Comparison of ENCODE assay signal across 15 cellular contexts in the genomic region with DNA sequence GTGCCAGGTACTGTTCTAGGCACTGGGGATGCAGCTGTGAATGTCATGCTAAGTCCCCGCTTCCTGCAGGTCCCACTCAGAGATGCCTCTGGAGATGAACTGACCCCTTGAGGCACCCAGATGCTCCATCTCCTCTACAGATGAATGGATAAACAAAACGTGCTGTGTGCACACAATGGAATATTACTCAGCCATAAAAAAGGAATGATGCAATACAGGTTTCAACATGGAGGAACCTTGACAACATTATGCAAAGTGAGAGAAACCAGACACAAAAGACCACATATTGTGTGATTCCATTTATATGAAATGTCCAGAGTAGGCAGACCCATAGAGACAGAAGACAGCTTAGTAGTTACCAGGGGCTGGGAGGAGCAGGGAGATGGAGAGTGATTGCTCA.
DNase-seq lines count a peak whose midpoint lies in the region; ATAC-seq, FAIRE-seq and TF ChIP-seq lines count a peak whose summit lies in the region.
"Had no signal": no experiment of that assay in that cellular context is flagged by ENCODE, and none has a peak within 500 bp of the region (broad histone marks: within the 10 kb centered on the region; RNA-seq: fewer than 3 reads in every experiment).

No MANE protein-coding gene starts in this region.

- no peak overlapping the region for H3K23ac ChIP-seq in trophoblast cell (ENCODE audit: low read length)

- no peak overlapping the region for H2BK5ac ChIP-seq in trophoblast cell (ENCODE audit: low read depth, low read length, poor library complexity)

- no peak for TF ChIP-seq EP300 in K562 (IDR thresholded peaks at IDR 0.05; ENCODE audit: low read length)

- H3K9me1 ChIP-seq in K562 (ENCODE audit: control insufficient read depth, insufficient read depth, low read length), result no peaks in the 10 kb centered on the region

- peaks cover 2 to 48% of the 10 kb centered on the region in 2 experiments; a peak in 2 of 5 replicates for H3K27me3 ChIP-seq in K562 (ENCODE audit: control insufficient read depth in 2 of 2, insufficient read depth in 2 of 2, low read length in 2 of 2)
- H3K27me3 ChIP-seq in trophoblast cell (ENCODE audit: insufficient read depth, low read length), result no peaks in the 10 kb centered on the region

- TF ChIP-seq CTCF in HEK293 (tag by site-specific recombination; IDR thresholded peaks at IDR 0.05) (no peak), K562 (IDR thresholded peaks at IDR 0.05 in 2 of 3, conservative IDR thresholded peaks at IDR 0.05 in 1 of 3; ENCODE audit: insufficient read depth in 2 of 3, low read depth in 1 of 3, low read length in 3 of 3) (no peak), GM13976 (IDR thresholded peaks at IDR 0.05; ENCODE audit: borderline replicate concordance, control extremely low read depth, extremely low read depth, insufficient read depth, missing control alignments) (no peak)

- H2BK120ac ChIP-seq in trophoblast cell (ENCODE audit: insufficient read depth, low read length, poor library complexity), result no peak overlapping the region

- H3K4me3 ChIP-seq in HEK293 (ENCODE audit: low read depth, low read length) (no peak overlapping the region), K562 (no peak overlapping the region), trophoblast cell (ENCODE audit: low read depth, low read length) (no peak overlapping the region)
- H3K4me3 ChIP-seq: GM23338 had no signal

- H3K36me3 ChIP-seq in HEK293 (ENCODE audit: control insufficient read depth in 2 of 2, insufficient read depth in 1 of 2, low read length in 2 of 2), result no peaks in the 10 kb centered on the region
- H3K36me3 ChIP-seq in K562 (ENCODE audit: control insufficient read depth, insufficient read depth, low read length), result no peaks in the 10 kb centered on the region
- no peaks in the 10 kb centered on the region for H3K36me3 ChIP-seq in trophoblast cell (ENCODE audit: control insufficient read depth in 1 of 2, insufficient read depth in 2 of 2, low read length in 2 of 2)

- H2AFZ ChIP-seq in K562 (ENCODE audit: low read depth, low read length) (no peak overlapping the region), trophoblast cell (ENCODE audit: insufficient read depth, low read length, poor library complexity) (no peak overlapping the region)
- H2AFZ ChIP-seq: GM23338 had no signal

- H3K79me1 ChIP-seq in trophoblast cell (ENCODE audit: low read length), result no peaks in the 10 kb centered on the region

- TF ChIP-seq POLR2A in K562 (conservative IDR thresholded peaks at IDR 0.05), result no peak

- no peak overlapping the region for H3K14ac ChIP-seq in trophoblast cell (ENCODE audit: low read length)

- H3K79me2 ChIP-seq in K562 (ENCODE audit: control insufficient read depth, insufficient read depth, low read length) (no peaks in the 10 kb centered on the region), trophoblast cell (ENCODE audit: control insufficient read depth, insufficient read depth, low read length, poor library complexity) (no peaks in the 10 kb centered on the region)

- in situ Hi-C loops in K562 (cut with MboI), result no loop called here
- in situ Hi-C loops in GM13976 (cut with MboI; ENCODE audit: low sequenced_read_pairs, unreplicated experiment), result no loop called here

- intact Hi-C loops in K562 (cut with micrococcal nuclease), result no loop called here

- H3K9me3 ChIP-seq in HEK293 (ENCODE audit: control insufficient read depth, insufficient read depth, low read depth, low read length) (no peaks in the 10 kb centered on the region), K562 (replicated peaks; ENCODE audit: control insufficient read depth, insufficient read depth, low read depth, low read length) (no peaks in the 10 kb centered on the region), trophoblast cell (ENCODE audit: insufficient read depth, low read depth, low read length) (no peaks in the 10 kb centered on the region)
- H3K9me3 ChIP-seq: Caco-2 had no signal

- no peak for ATAC-seq in K562

- H3K27ac ChIP-seq in HEK293 (ENCODE audit: extremely low read depth, low read depth, low read length) (no peak overlapping the region), K562 (ENCODE audit: extremely low read depth, low read depth, low read length) (no peak overlapping the region), trophoblast cell (ENCODE audit: low read depth, low read length) (no peak overlapping the region)

- H4K20me1 ChIP-seq in K562 (replicated peaks; ENCODE audit: control insufficient read depth, insufficient read depth, low read length), result no peaks in the 10 kb centered on the region

- 7% methylated on average over 2 of the region's 2 CpGs for WGBS in K562 (ENCODE audit: insufficient coverage, low coverage, missing lambda C conversion rate)
- WGBS in trophoblast cell (ENCODE audit: extremely low coverage, insufficient coverage, insufficient read length), result no CpG with 5 or more reads among the region's 2 CpGs

- no peak overlapping the region for H4K8ac ChIP-seq in trophoblast cell (ENCODE audit: low read depth, low read length)

- DNase-seq in HTR-8/SVneo (ENCODE audit: insufficient read length, low spot score) (no peak), K562 (ENCODE audit: extremely low read depth in 1 of 4, low spot score in 3 of 4) (no peak), trophoblast cell (peak; percentile 22 to 77), GM13976 (ENCODE audit: low spot score) (no peak), nucleus accumbens (lab: John Stamatoyannopoulos, UW) (no peak)
- DNase-seq: C1 segment of cervical spinal cord; CD4-positive, alpha-beta memory T cell; DMS153; HFFc6 had no signal

- H4K91ac ChIP-seq in trophoblast cell (ENCODE audit: low read depth, low read length), result no peak overlapping the region

- H3K4me2 ChIP-seq in K562 (ENCODE audit: insufficient read depth, low read length), result no peak overlapping the region
- H3K4me2 ChIP-seq in trophoblast cell (ENCODE audit: low read length), result no peak overlapping the region
- H3K4me2 ChIP-seq: GM23338 had no signal

- peak; percentile 44 for FAIRE-seq in HTR-8/SVneo (lab: Jason Lieb, UNC)
- no peak for FAIRE-seq in K562 (lab: Jason Lieb, UNC)
- FAIRE-seq: G401.6, GM12892, GM19239 had no signal

- BruUV-seq in K562 (replicated peaks; lab: Mats Ljungman, UMichigan), result no TSS peak

- no peak overlapping the region for H3K18ac ChIP-seq in trophoblast cell (ENCODE audit: low read length)

- no peak overlapping the region for H4K12ac ChIP-seq in trophoblast cell (ENCODE audit: low read depth, low read length)

- POLR2A ChIA-PET in HEK293 (lab: Yijun Ruan, JAX) (no interaction called here), K562 (lab: Yijun Ruan, JAX) (no interaction called here)

- H3K4ac ChIP-seq in trophoblast cell (ENCODE audit: low read depth, low read length), result no peak overlapping the region

- no peak overlapping the region for H3K9ac ChIP-seq in K562 (ENCODE audit: insufficient read depth in 1 of 2, low read depth in 2 of 2, low read length in 2 of 2)
- H3K9ac ChIP-seq in trophoblast cell (ENCODE audit: low read length), result no peak overlapping the region

- CTCF ChIA-PET in HEK293 (lab: Yijun Ruan, JAX) (no interaction called here), K562 (lab: Yijun Ruan, JAX; ENCODE audit: low intra/inter-chr PET ratio) (no interaction called here)

- H3K4me1 ChIP-seq in HEK293 (ENCODE audit: control insufficient read depth, insufficient read depth, low read length) (no peaks in the 10 kb centered on the region), K562 (replicated peaks in 1 of 2; ENCODE audit: control insufficient read depth in 2 of 2, insufficient read depth in 2 of 2, low read length in 2 of 2) (no peaks in the 10 kb centered on the region), trophoblast cell (ENCODE audit: control insufficient read depth in 1 of 2, insufficient read depth in 2 of 2, low read length in 2 of 2) (peaks cover 2 to 3% of the 10 kb centered on the region in 2 experiments)
- H3K4me1 ChIP-seq: Caco-2 had no signal

- no peak overlapping the region for H2AK5ac ChIP-seq in trophoblast cell (ENCODE audit: low read length)

- no peak for TF ChIP-seq RAD21 in K562 (CRISPR knock-in tag; conservative IDR thresholded peaks at IDR 0.05 in 1 of 2, IDR thresholded peaks at IDR 0.05 in 1 of 2)

- no peak overlapping the region for H2BK12ac ChIP-seq in trophoblast cell (ENCODE audit: low read length)

TF ChIP-seq in HEK293, 187 proteins besides CTCF, POLR2A, EP300 and RAD21:
- TF ChIP-seq ZNF544 (tag by site-specific recombination; IDR thresholded peaks at IDR 0.05), result no peak
- peak; percentile 73 for TF ChIP-seq ZNF146 (tag by site-specific recombination; IDR thresholded peaks at IDR 0.05)

TF ChIP-seq in K562, 482 proteins besides CTCF, POLR2A, EP300 and RAD21 (continues in another document):
- TF ChIP-seq ZZZ3 (IDR thresholded peaks at IDR 0.05) (no peak), RBM25 (IDR thresholded peaks at IDR 0.05; ENCODE audit: low read depth, low read length, severe bottlenecking) (peak; percentile 50), BCOR (IDR thresholded peaks at IDR 0.05) (no peak), ZNF140 (CRISPR knock-in tag; IDR thresholded peaks at IDR 0.05) (no peak)
- TF ChIP-seq, protein P1, sequence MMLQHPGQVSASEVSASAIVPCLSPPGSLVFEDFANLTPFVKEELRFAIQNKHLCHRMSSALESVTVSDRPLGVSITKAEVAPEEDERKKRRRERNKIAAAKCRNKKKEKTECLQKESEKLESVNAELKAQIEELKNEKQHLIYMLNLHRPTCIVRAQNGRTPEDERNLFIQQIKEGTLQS (IDR thresholded peaks at IDR 0.05), result peak; percentile 41
- TF ChIP-seq, protein P1 (CRISPR knock-in tag; conservative IDR thresholded peaks at IDR 0.05), result no peak
- TF ChIP-seq, protein P2, sequence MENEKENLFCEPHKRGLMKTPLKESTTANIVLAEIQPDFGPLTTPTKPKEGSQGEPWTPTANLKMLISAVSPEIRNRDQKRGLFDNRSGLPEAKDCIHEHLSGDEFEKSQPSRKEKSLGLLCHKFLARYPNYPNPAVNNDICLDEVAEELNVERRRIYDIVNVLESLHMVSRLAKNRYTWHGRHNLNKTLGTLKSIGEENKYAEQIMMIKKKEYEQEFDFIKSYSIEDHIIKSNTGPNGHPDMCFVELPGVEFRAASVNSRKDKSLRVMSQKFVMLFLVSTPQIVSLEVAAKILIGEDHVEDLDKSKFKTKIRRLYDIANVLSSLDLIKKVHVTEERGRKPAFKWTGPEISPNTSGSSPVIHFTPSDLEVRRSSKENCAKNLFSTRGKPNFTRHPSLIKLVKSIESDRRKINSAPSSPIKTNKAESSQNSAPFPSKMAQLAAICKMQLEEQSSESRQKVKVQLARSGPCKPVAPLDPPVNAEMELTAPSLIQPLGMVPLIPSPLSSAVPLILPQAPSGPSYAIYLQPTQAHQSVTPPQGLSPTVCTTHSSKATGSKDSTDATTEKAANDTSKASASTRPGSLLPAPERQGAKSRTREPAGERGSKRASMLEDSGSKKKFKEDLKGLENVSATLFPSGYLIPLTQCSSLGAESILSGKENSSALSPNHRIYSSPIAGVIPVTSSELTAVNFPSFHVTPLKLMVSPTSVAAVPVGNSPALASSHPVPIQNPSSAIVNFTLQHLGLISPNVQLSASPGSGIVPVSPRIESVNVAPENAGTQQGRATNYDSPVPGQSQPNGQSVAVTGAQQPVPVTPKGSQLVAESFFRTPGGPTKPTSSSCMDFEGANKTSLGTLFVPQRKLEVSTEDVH (IDR thresholded peaks at IDR 0.05; ENCODE audit: low read depth, partially characterized antibody), result no peak

Comparison
In these comparisons a context has a peak if more than half of its experiments do, and no peak if none do; other contexts are left out.
1. DNase-seq: peak in trophoblast cell (2 of 2); none in HTR-8/SVneo (single experiment), K562 (0 of 4), GM13976 (single experiment) and nucleus accumbens (0 of 56).